24 cellular contexts compared by ENCODE assay signal in genomic region chr14:23389396-23389795, GRCh38. TPM values are rescaled to one million over a fixed set of nuclear protein-coding genes. Genes with fewer than 3 reads are reported as not detected.
"Had no signal": no experiment of that assay in that cellular context is flagged by ENCODE, and none has a peak within 500 bp of the region (broad histone marks: within the 10 kb centered on the region; RNA-seq: fewer than 3 reads in every experiment).

No MANE protein-coding gene starts in this region.

- H3K36me3 ChIP-seq: SJCRH30 had no signal

- H3K9me3 Mint-ChIP-seq: IgD-negative memory B cell had no signal

- H3K36me3 Mint-ChIP-seq: IgD-negative memory B cell had no signal

- H3K4me1 ChIP-seq: SJCRH30 had no signal

- H3K4me3 Mint-ChIP-seq: IgD-negative memory B cell had no signal

- ATAC-seq: SK-N-SH treated with all-trans-retinoic acid at 6 μM for 48 hours had no signal

- H3K4me3 ChIP-seq: K562, SJCRH30 had no signal

- H3K27ac Mint-ChIP-seq: IgD-negative memory B cell had no signal

- DNase-seq: MV-4-11, NCI-H1048, NCI-H1105, NCI-H1417, NCI-H1436 treated with DMSO at 0.1 percent for 48 hours, NCI-H1694, NCI-H187 treated with DMSO at 0.1 percent for 48 hours, NCI-H2029 treated with DMSO at 0.1 percent for 48 hours, NCI-H2171 treated with DMSO at 0.1 percent for 48 hours, NCI-H345, NCI-H524 treated with DMSO at 0.1 percent for 48 hours, NCI-H69, NCI-H774, RPMI8226, SHP77 treated with DMSO at 0.1 percent for 48 hours, SJCRH30 had no signal

- H3K27ac ChIP-seq: SJCRH30 had no signal

- H3K4me1 Mint-ChIP-seq: IgD-negative memory B cell had no signal

- H3K9me3 ChIP-seq: SJCRH30 had no signal

RNA-seq across cellular contexts. Expression of gene CMTM5, which starts 12.6 kb away (rescaled TPM):
- total RNA-seq: HepG2, K562, LHCN-M2, MCF 10A, NCI-H460 had no signal
- polyA plus RNA-seq: HepG2 had no signal

RNA-seq across cellular contexts. Expression of gene IL25, which starts 16.8 kb away (rescaled TPM):
- total RNA-seq: HepG2, HT1080, K562, LHCN-M2, MCF 10A, NCI-H460, SJCRH30 had no signal
- polyA plus RNA-seq: HepG2, IgD-negative memory B cell, K562 had no signal

RNA-seq across cellular contexts. Expression of gene MYH6, which starts 18.7 kb away (rescaled TPM):
- total RNA-seq: HepG2, HT1080, K562, LHCN-M2, MCF 10A, NCI-H460, SJCRH30 had no signal
- polyA plus RNA-seq: IgD-negative memory B cell, K562 had no signal

RNA-seq across cellular contexts. Expression of gene EFS, which starts 24.4 kb away (rescaled TPM):
- total RNA-seq: HepG2, HT1080, K562, LHCN-M2, MCF 10A had no signal
- polyA plus RNA-seq: HepG2, IgD-negative memory B cell had no signal

RNA-seq across cellular contexts. Expression of gene SLC22A17, which starts 36.7 kb away (rescaled TPM):
- total RNA-seq: MCF 10A had no signal
